28 cellular contexts compared by ENCODE assay signal in genomic region chr6:66740346-66740745, GRCh38.
"Had no signal": no experiment of that assay in that cellular context is flagged by ENCODE, and none has a peak within 500 bp of the region (broad histone marks: within the 10 kb centered on the region; RNA-seq: fewer than 3 reads in every experiment).

No MANE protein-coding gene starts in this region.

- H3K4me3 ChIP-seq: coronary artery, dorsolateral prefrontal cortex had no signal

- H3K4me1 Mint-ChIP-seq: activated CD4-positive, alpha-beta T cell treated with anti-CD3 and anti-CD28 coated beads for 36 hours; activated CD4-positive, alpha-beta T cell treated with anti-CD3 and anti-CD28 coated beads, Interleukin-2, amount 10 ng/mL, durations not matched to agents 24 days and 14 days; activated CD8-positive, alpha-beta memory T cell treated with anti-CD3 and anti-CD28 coated beads, Interleukin-2, amount 10 ng/mL, durations not matched to agents 7 days and 5 days; central memory CD8-positive, alpha-beta T cell; endodermal cell had no signal

- H3K4me3 Mint-ChIP-seq: activated CD4-positive, alpha-beta memory T cell treated with anti-CD3 and anti-CD28 coated beads for 36 hours; activated CD4-positive, alpha-beta T cell treated with anti-CD3 and anti-CD28 coated beads for 36 hours; activated CD4-positive, alpha-beta T cell treated with anti-CD3 and anti-CD28 coated beads, Interleukin-2, amount 10 ng/mL, durations not matched to agents 24 days and 14 days; activated CD8-positive, alpha-beta memory T cell treated with anti-CD3 and anti-CD28 coated beads, Interleukin-2, amount 10 ng/mL, durations not matched to agents 7 days and 5 days; activated CD8-positive, alpha-beta T cell treated with anti-CD3 and anti-CD28 coated beads, Interleukin-2, amount 10 ng/mL, durations not matched to agents 7 days and 5 days; activated naive CD8-positive, alpha-beta T cell; central memory CD8-positive, alpha-beta T cell; dendritic cell treated with granulocyte-macrophage colony-stimulating factor and Interleukin-4, amounts not matched to agents 40 ng/mL and 50 ng/mL, for 4 days; endodermal cell had no signal

- H3K27ac ChIP-seq: brain microvascular endothelial cell, coronary artery, dorsolateral prefrontal cortex had no signal

- H3K36me3 ChIP-seq: brain microvascular endothelial cell had no signal

- ATAC-seq: activated CD4-positive, alpha-beta T cell treated with anti-CD3 and anti-CD28 coated beads for 36 hours; activated CD8-positive, alpha-beta memory T cell treated with anti-CD3 and anti-CD28 coated beads, Interleukin-2, amount 10 ng/mL, durations not matched to agents 7 days and 5 days; activated CD8-positive, alpha-beta T cell treated with anti-CD3 and anti-CD28 coated beads, Interleukin-2, amount 10 ng/mL, durations not matched to agents 7 days and 5 days; esophagus mucosa had no signal

- H3K27me3 ChIP-seq: brain microvascular endothelial cell, dorsolateral prefrontal cortex had no signal

- H3K36me3 Mint-ChIP-seq: activated CD4-positive, alpha-beta memory T cell treated with anti-CD3 and anti-CD28 coated beads for 36 hours; activated CD8-positive, alpha-beta memory T cell treated with anti-CD3 and anti-CD28 coated beads, Interleukin-2, amount 10 ng/mL, durations not matched to agents 7 days and 5 days; activated naive CD8-positive, alpha-beta T cell had no signal

- H3K9me3 Mint-ChIP-seq: activated CD4-positive, alpha-beta T cell treated with anti-CD3 and anti-CD28 coated beads, Interleukin-2, amount 10 ng/mL, durations not matched to agents 24 days and 14 days; endodermal cell had no signal

- H3K27ac Mint-ChIP-seq: activated CD4-positive, alpha-beta memory T cell treated with anti-CD3 and anti-CD28 coated beads for 36 hours; activated CD4-positive, alpha-beta T cell treated with anti-CD3 and anti-CD28 coated beads for 36 hours; activated CD4-positive, alpha-beta T cell treated with anti-CD3 and anti-CD28 coated beads, Interleukin-2, amount 10 ng/mL, durations not matched to agents 24 days and 14 days; activated CD8-positive, alpha-beta memory T cell treated with anti-CD3 and anti-CD28 coated beads, Interleukin-2, amount 10 ng/mL, durations not matched to agents 7 days and 5 days; activated CD8-positive, alpha-beta T cell treated with anti-CD3 and anti-CD28 coated beads, Interleukin-2, amount 10 ng/mL, durations not matched to agents 7 days and 5 days; activated naive CD8-positive, alpha-beta T cell; dendritic cell treated with granulocyte-macrophage colony-stimulating factor and Interleukin-4, amounts not matched to agents 40 ng/mL and 50 ng/mL, for 4 days; endodermal cell had no signal

- DNase-seq: activated CD4-positive, alpha-beta memory T cell treated with anti-CD3 and anti-CD28 coated beads for 36 hours; activated CD4-positive, alpha-beta T cell treated with anti-CD3 and anti-CD28 coated beads for 36 hours; activated CD4-positive, alpha-beta T cell treated with anti-CD3 and anti-CD28 coated beads, Interleukin-2, amount 10 ng/mL, durations not matched to agents 24 days and 14 days; activated CD4-positive, CD25-positive, alpha-beta regulatory T cell; activated CD4-positive, CD25-positive, alpha-beta regulatory T cell treated with anti-CD3 and anti-CD28 coated beads, Interleukin-2, amount 50 U/mL, for 72 hours; activated CD8-positive, alpha-beta memory T cell treated with anti-CD3 and anti-CD28 coated beads, Interleukin-2, amount 10 ng/mL, durations not matched to agents 7 days and 5 days; activated CD8-positive, alpha-beta memory T cell treated with anti-CD3 and anti-CD28 coated beads, Interleukin-2, amount 50 U/mL, for 4 hours; activated CD8-positive, alpha-beta T cell treated with anti-CD3 and anti-CD28 coated beads, Interleukin-2, amount 10 ng/mL, durations not matched to agents 7 days and 5 days; activated effector memory CD4-positive, alpha-beta T cell treated with Interleukin-2 at 50 U/mL for 16 hours; activated gamma-delta T cell treated with Interleukin-2 at 50 U/mL for 16 hours; activated naive CD4-positive, alpha-beta T cell treated with anti-CD3 and anti-CD28 coated beads, Interleukin-2, amount 50 U/mL, for 16 hours; activated naive CD4-positive, alpha-beta T cell treated with Interleukin-2 at 50 U/mL for 16 hours; activated T-cell treated with anti-CD3 and anti-CD28 coated beads, Interleukin-2, amount 50 U/mL, for 1 hour; activated T-cell treated with anti-CD3 and anti-CD28 coated beads, Interleukin-2, amount 50 U/mL, for 48 hours; amniotic stem cell; anterior cingulate cortex; brain microvascular endothelial cell; dorsolateral prefrontal cortex; effector memory CD4-positive, alpha-beta T cell; endodermal cell; foreskin fibroblast; head of caudate nucleus; T-helper 2 cell had no signal

- H3K27me3 Mint-ChIP-seq: activated CD4-positive, alpha-beta memory T cell treated with anti-CD3 and anti-CD28 coated beads for 36 hours; activated CD4-positive, alpha-beta T cell treated with anti-CD3 and anti-CD28 coated beads for 36 hours; activated CD4-positive, alpha-beta T cell treated with anti-CD3 and anti-CD28 coated beads, Interleukin-2, amount 10 ng/mL, durations not matched to agents 24 days and 14 days; activated CD8-positive, alpha-beta memory T cell treated with anti-CD3 and anti-CD28 coated beads, Interleukin-2, amount 10 ng/mL, durations not matched to agents 7 days and 5 days; activated naive CD8-positive, alpha-beta T cell; central memory CD8-positive, alpha-beta T cell; dendritic cell treated with granulocyte-macrophage colony-stimulating factor and Interleukin-4, amounts not matched to agents 40 ng/mL and 50 ng/mL, for 4 days had no signal
